8 cellular contexts compared by ENCODE assay signal in genomic region chr11:128716661-128717210, GRCh38. TPM values are rescaled to one million over a fixed set of nuclear protein-coding genes. Genes with fewer than 3 reads are reported as not detected.
DNase-seq lines count a peak whose midpoint lies in the region; ATAC-seq and TF ChIP-seq lines count a peak whose summit lies in the region.

No MANE protein-coding gene starts in this region.

- peaks cover 6% of the 10 kb centered on the region for H3K36me3 Mint-ChIP-seq in activated CD4-positive, alpha-beta memory T cell treated with anti-CD3 and anti-CD28 coated beads for 36 hours
- peaks cover 12% of the 10 kb centered on the region for H3K36me3 Mint-ChIP-seq in stimulated activated naive CD8-positive, alpha-beta T cell treated with anti-CD3 and anti-CD28 coated beads, Interleukin-15, Interleukin-2, amounts not matched to agents 100 ng/mL and 50 ng/mL, for 24 hours (ENCODE audit: low read depth)

- peaks cover 7% of the 10 kb centered on the region for H3K9me3 Mint-ChIP-seq in activated CD4-positive, alpha-beta memory T cell treated with anti-CD3 and anti-CD28 coated beads for 36 hours
- H3K9me3 Mint-ChIP-seq in stimulated activated naive CD8-positive, alpha-beta T cell treated with anti-CD3 and anti-CD28 coated beads, Interleukin-15, Interleukin-2, amounts not matched to agents 100 ng/mL and 50 ng/mL, for 24 hours = peaks cover 8% of the 10 kb centered on the region

- no peaks in the 10 kb centered on the region for H3K27me3 ChIP-seq in heart right ventricle

- peak overlapping the region; percentile 63 for H3K4me3 Mint-ChIP-seq in activated CD4-positive, alpha-beta memory T cell treated with anti-CD3 and anti-CD28 coated beads for 36 hours
- H3K4me3 Mint-ChIP-seq in stimulated activated naive CD8-positive, alpha-beta T cell treated with anti-CD3 and anti-CD28 coated beads, Interleukin-15, Interleukin-2, amounts not matched to agents 100 ng/mL and 50 ng/mL, for 24 hours = peak overlapping the region; percentile 80

- 46 to 60% methylated on average over 8 of the region's 8 CpGs for WGBS in heart right ventricle, 2 donors

- peak overlapping the region; percentile 97 for H3K27ac Mint-ChIP-seq in activated CD4-positive, alpha-beta memory T cell treated with anti-CD3 and anti-CD28 coated beads for 36 hours
- H3K27ac Mint-ChIP-seq in stimulated activated naive CD8-positive, alpha-beta T cell treated with anti-CD3 and anti-CD28 coated beads, Interleukin-15, Interleukin-2, amounts not matched to agents 100 ng/mL and 50 ng/mL, for 24 hours = peak overlapping the region; percentile 97

- CTCF ChIA-PET in activated CD4-positive, alpha-beta memory T cell treated with anti-CD3 and anti-CD28 coated beads for 36 hours (lab: Charles Lee) = interaction anchor here (0.7 to 1.9 kb wide), 4 partner anchors 9 to 559 kb away, joined by 3 to 6 read pairs (median 4); no protein-coding TSS in a partner anchor

- POLR2A ChIA-PET in activated CD4-positive, alpha-beta memory T cell treated with anti-CD3 and anti-CD28 coated beads for 36 hours (lab: Charles Lee) = interaction anchor here (0.8 to 2.0 kb wide), 7 partner anchors 9 to 31 kb away, joined by 3 to 6 read pairs (median 4); partner anchors contain the start of gene FLI1

- H3K27ac ChIP-seq in heart right ventricle = peak overlapping the region in 9 of 10 donors; percentile 65 to 93 (median 82)

- no peaks in the 10 kb centered on the region for H3K27me3 Mint-ChIP-seq in activated CD4-positive, alpha-beta memory T cell treated with anti-CD3 and anti-CD28 coated beads for 36 hours
- no peaks in the 10 kb centered on the region for H3K27me3 Mint-ChIP-seq in stimulated activated naive CD8-positive, alpha-beta T cell treated with anti-CD3 and anti-CD28 coated beads, Interleukin-15, Interleukin-2, amounts not matched to agents 100 ng/mL and 50 ng/mL, for 24 hours

- no peaks in the 10 kb centered on the region for H3K9me3 ChIP-seq in heart right ventricle

- peaks cover 0 to 6% (median 0%) of the 10 kb centered on the region in 9 donors for H3K36me3 ChIP-seq in heart right ventricle

- ATAC-seq in heart right ventricle = peak; percentile 25 to 59 (median 28)

- peak overlapping the region in 5 of 10 donors; percentile 2 to 23 (median 16) for H3K4me3 ChIP-seq in heart right ventricle

- peaks cover 21 to 100% (median 91%) of the 10 kb centered on the region in 9 donors for H3K4me1 ChIP-seq in heart right ventricle

- intact Hi-C loops in activated CD4-positive, alpha-beta memory T cell treated with anti-CD3 and anti-CD28 coated beads for 36 hours (cut with micrococcal nuclease) = loop anchor here (1.0 to 5.0 kb wide), 4 partner anchors 16 to 414 kb away; no protein-coding TSS in a partner anchor
- intact Hi-C loops in heart right ventricle (cut with DNase I) = no loop called here
- intact Hi-C loops in posterior vena cava (cut with DNase I) = no loop called here

- peak; percentile 69 for DNase-seq in stimulated activated CD4-positive, alpha-beta T cell treated with anti-CD3 and anti-CD28 coated beads, Interleukin-15, amount 100 ng/mL, for 24 hours
- no peak for DNase-seq in stimulated activated CD4-positive, alpha-beta T cell treated with anti-CD3 and anti-CD28 coated beads, Interleukin-2, amount 100 ng/mL, for 48 hours
- peak; percentile 72 for DNase-seq in activated CD4-positive, alpha-beta memory T cell treated with anti-CD3 and anti-CD28 coated beads for 36 hours
- DNase-seq in heart right ventricle (no peak), posterior vena cava (ENCODE audit: low spot score) (no peak), NCI-H1105 (lab: John Stamatoyannopoulos, UW) (no peak), NCI-H446 treated with DMSO at 0.1 percent for 48 hours (lab: John Stamatoyannopoulos, UW) (no peak)

- peaks cover 97% of the 10 kb centered on the region for H3K4me1 Mint-ChIP-seq in activated CD4-positive, alpha-beta memory T cell treated with anti-CD3 and anti-CD28 coated beads for 36 hours (ENCODE audit: low read depth)
- H3K4me1 Mint-ChIP-seq in stimulated activated naive CD8-positive, alpha-beta T cell treated with anti-CD3 and anti-CD28 coated beads, Interleukin-15, Interleukin-2, amounts not matched to agents 100 ng/mL and 50 ng/mL, for 24 hours (ENCODE audit: low read depth) = peaks cover 100% of the 10 kb centered on the region

- TF ChIP-seq CTCF in heart right ventricle (IDR thresholded peaks at IDR 0.05) = no peak

RNA-seq across cellular contexts. Expression of gene FLI1, which starts 22.9 kb away (rescaled TPM):
- 10 to 100 TPM; 60.3 to 63.7 TPM for total RNA-seq in activated CD4-positive, alpha-beta memory T cell treated with anti-CD3 and anti-CD28 coated beads for 36 hours
- total RNA-seq in heart right ventricle (10 to 100 TPM; 11.7 to 33.3 (median 17.2) TPM), posterior vena cava (10 to 100 TPM; 25.3 to 29.7 TPM)
- polyA plus RNA-seq in heart right ventricle = 10 to 100 TPM; 11.4 to 12.1 TPM

Comparison
In these comparisons a context has a peak if more than half of its experiments do, and no peak if none do; other contexts are left out.
1. DNase-seq: peak in stimulated activated CD4-positive, alpha-beta T cell treated with anti-CD3 and anti-CD28 coated beads, Interleukin-15, amount 100 ng/mL, for 24 hours (single experiment) and activated CD4-positive, alpha-beta memory T cell treated with anti-CD3 and anti-CD28 coated beads for 36 hours (single experiment); none in stimulated activated CD4-positive, alpha-beta T cell treated with anti-CD3 and anti-CD28 coated beads, Interleukin-2, amount 100 ng/mL, for 48 hours (0 of 2), heart right ventricle (0 of 2), posterior vena cava (single experiment), NCI-H1105 (single experiment) and NCI-H446 treated with DMSO at 0.1 percent for 48 hours (single experiment).